ENCODE assay signal across 24 cellular contexts in genomic region chr11:11113676-11114075, GRCh38.
"Had no signal": no experiment of that assay in that cellular context is flagged by ENCODE, and none has a peak within 500 bp of the region (broad histone marks: within the 10 kb centered on the region; RNA-seq: fewer than 3 reads in every experiment).

No MANE protein-coding gene starts in this region.

- ATAC-seq: heart right ventricle; left cardiac atrium; left lung; naive thymus-derived CD4-positive, alpha-beta T cell; right lobe of liver had no signal

- DNase-seq: dermis blood vessel endothelial cell; effector memory CD4-positive, alpha-beta T cell; esophagus squamous epithelium; foreskin melanocyte; glutamatergic neuron; heart right ventricle; hippocampal formation; left cardiac atrium; left lung; mesendoderm; midbrain; naive thymus-derived CD4-positive, alpha-beta T cell; right lobe of liver; small intestine; stimulated activated CD4-positive, alpha-beta T cell treated with anti-CD3 and anti-CD28 coated beads, Interleukin-15, amount 100 ng/mL, for 24 hours; stimulated activated CD4-positive, alpha-beta T cell treated with anti-CD3 and anti-CD28 coated beads, Interleukin-2, amount 100 ng/mL, for 48 hours; stimulated activated naive CD4-positive, alpha-beta T cell treated with Interleukin-2 at 50 U/mL for 16 hours; stomach; thyroid gland; trophoblast cell had no signal

- H3K36me3 Mint-ChIP-seq: neural progenitor cell had no signal

- H3K27ac Mint-ChIP-seq: naive thymus-derived CD4-positive, alpha-beta T cell; nephron; neural progenitor cell; progenitor cell of endocrine pancreas had no signal

- H3K27me3 Mint-ChIP-seq: progenitor cell of endocrine pancreas had no signal

- H3K4me3 ChIP-seq: esophagus squamous epithelium, heart right ventricle, left lung, neural progenitor cell, right lobe of liver, stomach, thyroid gland, vagina had no signal

- H3K4me3 Mint-ChIP-seq: naive thymus-derived CD4-positive, alpha-beta T cell; nephron; neural progenitor cell had no signal

- H3K4me1 Mint-ChIP-seq: nephron, neural progenitor cell had no signal
